Comparison of ENCODE assay signal across 23 cellular contexts in genomic region chr4:19514276-19515070, GRCh38.
"Had no signal": no experiment of that assay in that cellular context is flagged by ENCODE, and none has a peak within 500 bp of the region (broad histone marks: within the 10 kb centered on the region; RNA-seq: fewer than 3 reads in every experiment).

No MANE protein-coding gene starts in this region.

- H3K9me3 Mint-ChIP-seq: brain had no signal

- DNase-seq: activated CD4-positive, alpha-beta memory T cell treated with anti-CD3 and anti-CD28 coated beads for 36 hours; activated CD4-positive, alpha-beta T cell treated with anti-CD3 and anti-CD28 coated beads for 4 hours; activated T-cell treated with anti-CD3 and anti-CD28 coated beads for 4 hours; anterior cingulate cortex; central memory CD4-positive, alpha-beta T cell; heart left ventricle; kidney glomerular epithelial cell; left ventricle myocardium superior; occipital lobe; stimulated activated CD4-positive, alpha-beta T cell treated with anti-CD3 and anti-CD28 coated beads, Interleukin-12 subunit alpha, Interleukin-12 subunit beta, amount 100 ng/mL, for 4 hours; stimulated activated CD4-positive, alpha-beta T cell treated with anti-CD3 and anti-CD28 coated beads, Interleukin-1b, Interleukin-23, amount 100 ng/mL, for 48 hours; stimulated activated CD8-positive, alpha-beta memory T cell treated with anti-CD3 and anti-CD28 coated beads, Interleukin-4, amount 100 ng/mL, for 48 hours; stimulated activated naive CD4-positive, alpha-beta T cell treated with Interleukin-2 at 50 U/mL for 16 hours; tibial artery had no signal

- H3K27me3 ChIP-seq: esophagus muscularis mucosa, gastroesophageal sphincter, heart left ventricle, right atrium auricular region, tibial artery had no signal

- H3K36me3 ChIP-seq: esophagus muscularis mucosa, gastroesophageal sphincter, heart left ventricle, prostate gland, right atrium auricular region, tibial artery had no signal

- H3K36me3 Mint-ChIP-seq: activated CD4-positive, alpha-beta memory T cell treated with anti-CD3 and anti-CD28 coated beads for 36 hours; activated naive CD8-positive, alpha-beta T cell; brain; WTC11 had no signal

- H3K27ac Mint-ChIP-seq: activated CD4-positive, alpha-beta memory T cell treated with anti-CD3 and anti-CD28 coated beads for 36 hours; activated naive CD8-positive, alpha-beta T cell; brain; T-helper 2 cell treated with Interferon-gamma antibody and Interleukin-4, amounts not matched to agents 5 μg/mL and 100 μg/mL, for 36 hours; WTC11 had no signal

- H3K4me3 Mint-ChIP-seq: activated CD4-positive, alpha-beta memory T cell treated with anti-CD3 and anti-CD28 coated beads for 36 hours; activated naive CD8-positive, alpha-beta T cell; brain; T-helper 2 cell treated with Interferon-gamma antibody and Interleukin-4, amounts not matched to agents 5 μg/mL and 100 μg/mL, for 36 hours; WTC11 had no signal

- H3K27me3 Mint-ChIP-seq: activated CD4-positive, alpha-beta memory T cell treated with anti-CD3 and anti-CD28 coated beads for 36 hours; activated naive CD8-positive, alpha-beta T cell; brain had no signal

- H3K4me3 ChIP-seq: coronary artery, esophagus muscularis mucosa, gastroesophageal sphincter, heart left ventricle, prostate gland, right atrium auricular region, tibial artery had no signal

- H3K4me1 Mint-ChIP-seq: brain had no signal
